Comparison of ENCODE assay signal across 8 cellular contexts in the genomic region with DNA sequence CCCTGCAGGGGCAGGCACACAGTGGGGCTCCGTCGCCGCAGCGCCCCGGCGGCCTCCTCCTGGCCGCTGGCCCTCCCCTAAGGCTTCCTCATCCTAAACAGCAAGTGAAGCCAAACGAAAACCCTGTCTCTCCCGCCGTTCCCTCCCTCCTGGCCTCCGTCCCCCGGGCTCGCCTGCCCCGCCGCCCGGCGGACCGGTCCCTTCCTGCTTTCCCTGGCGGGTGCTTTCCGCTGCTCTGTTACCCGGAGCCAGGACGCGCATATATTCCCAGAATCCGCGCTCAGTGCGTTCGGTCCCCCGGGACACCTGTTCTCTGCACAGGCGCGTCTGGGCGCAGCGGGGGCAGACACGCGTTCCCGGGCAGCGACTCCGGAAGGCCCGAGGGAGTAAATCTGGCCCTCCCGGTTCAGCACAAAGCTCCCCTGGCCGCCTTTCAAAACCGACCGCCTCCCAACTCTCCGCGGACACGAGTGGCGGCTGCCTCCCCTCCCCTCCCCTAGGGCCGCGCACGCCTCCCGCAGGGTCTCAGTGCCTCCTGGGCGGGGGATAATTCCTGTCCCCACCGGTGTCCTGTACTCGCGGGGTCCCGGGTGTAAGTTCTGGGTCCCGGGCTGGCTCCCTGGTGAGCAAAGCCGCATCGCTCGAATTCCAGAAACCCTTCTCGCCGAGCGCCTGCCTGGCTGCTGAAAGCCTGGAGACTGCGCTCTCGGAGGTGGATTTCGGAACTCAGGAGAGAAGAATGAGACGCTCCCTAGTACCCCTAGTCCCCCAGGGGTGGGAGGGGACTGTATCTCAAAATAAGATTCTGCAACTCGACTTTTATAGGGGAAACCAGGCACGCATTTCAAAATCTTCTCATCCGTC. TPM values are rescaled to one million over a fixed set of nuclear protein-coding genes. Genes with fewer than 3 reads are reported as not detected.
A peak's percentile ranks its signal among the peaks of the same experiment; 100 is the strongest.
DNase-seq lines count a peak whose midpoint lies in the region; ATAC-seq, FAIRE-seq and TF ChIP-seq lines count a peak whose summit lies in the region.

No MANE protein-coding gene starts in this region.

- no peak for TF ChIP-seq CTCF in BE2C (IDR thresholded peaks at IDR 0.05; ENCODE audit: low read depth, low read length)
- TF ChIP-seq CTCF in omental fat pad (IDR thresholded peaks at IDR 0.05): no peak

- intact Hi-C loops in cardiac septum (cut with DNase I): no loop called here

- DNase-seq in BE2C (peak; percentile 22), NCI-H526 treated with DMSO at 0.1 percent for 48 hours (lab: John Stamatoyannopoulos, UW) (peak; percentile 27), cardiac septum (ENCODE audit: low spot score) (peak; percentile 76), omental fat pad (ENCODE audit: low spot score) (no peak), NOMO-1 treated with dmso at 0.1 percent for 144 hours (lab: John Stamatoyannopoulos, UW; ENCODE audit: unreplicated experiment) (no peak), HTR-8/SVneo (ENCODE audit: insufficient read length, low spot score) (no peak)

- ATAC-seq in omental fat pad (ENCODE audit: low FRiP score): peak; percentile 58
- no peak for ATAC-seq in GM21390 (IDR thresholded peaks at IDR 0.05; ENCODE audit: unreplicated experiment)
- ATAC-seq in HG02642 (IDR thresholded peaks at IDR 0.05; ENCODE audit: poor library complexity, unreplicated experiment): no peak

- no peak overlapping the region for H3K4me3 ChIP-seq in BE2C (ENCODE audit: low read depth, low read length)

- H3K4me1 ChIP-seq in BE2C: no peaks in the 10 kb centered on the region

- no peak for FAIRE-seq in HTR-8/SVneo (lab: Jason Lieb, UNC)

- H3K36me3 ChIP-seq in BE2C: no peaks in the 10 kb centered on the region

- H3K27me3 ChIP-seq in BE2C: peaks cover 69% of the 10 kb centered on the region

- H3K9me3 ChIP-seq in BE2C: no peaks in the 10 kb centered on the region

RNA-seq across cellular contexts. Expression of gene CEP170B, which starts 21.4 kb away (rescaled TPM):
- polyA plus RNA-seq in BE2C (2012; ENCODE audit: insufficient read depth, insufficient read length, low read depth): 3.4 TPM
- total RNA-seq in cardiac septum (19.2 TPM), omental fat pad (10 to 100 TPM in 3 of 4 donors, 1 to 10 TPM in 1; 5.5 to 29.3 (median 13.0) TPM)

RNA-seq across cellular contexts. Expression of gene ZBTB42, which starts 42.8 kb away (rescaled TPM):
- polyA plus RNA-seq in BE2C (2012; ENCODE audit: insufficient read depth, insufficient read length, low read depth): 3.3 TPM
- total RNA-seq in cardiac septum (8.6 TPM), omental fat pad (1 to 10 TPM; 3.0 to 8.0 (median 6.3) TPM)

RNA-seq across cellular contexts. Expression of gene AKT1, which starts 48.1 kb away (rescaled TPM):
- polyA plus RNA-seq in BE2C (2012; ENCODE audit: insufficient read depth, insufficient read length, low read depth): 185 TPM
- 172 TPM for total RNA-seq in cardiac septum
- 100 to 1,000 TPM; 104 to 121 (median 107) TPM for total RNA-seq in omental fat pad

Comparison
In these comparisons a context has a peak if more than half of its experiments do, and no peak if none do; other contexts are left out.
1. DNase-seq: peak in BE2C (single experiment), NCI-H526 treated with DMSO at 0.1 percent for 48 hours (single experiment) and cardiac septum (single experiment); none in omental fat pad (single experiment), NOMO-1 treated with dmso at 0.1 percent for 144 hours (single experiment) and HTR-8/SVneo (single experiment).